ENCODE assay signal across 21 cellular contexts in genomic region chr3:31172336-31172735, GRCh38.
"Had no signal": no experiment of that assay in that cellular context is flagged by ENCODE, and none has a peak within 500 bp of the region (broad histone marks: within the 10 kb centered on the region; RNA-seq: fewer than 3 reads in every experiment).

No MANE protein-coding gene starts in this region.

- ATAC-seq: stimulated activated effector memory CD8-positive, alpha-beta T cell treated with anti-CD3 and anti-CD28 coated beads, Interleukin-12 subunit alpha, Interleukin-12 subunit beta, amount 100 ng/mL, for 72 hours had no signal

- H3K27ac ChIP-seq: cardiac muscle cell, esophagus muscularis mucosa, hepatocyte, WERI-Rb-1 had no signal

- H3K79me2 ChIP-seq: hepatocyte had no signal

- H3K27me3 ChIP-seq: cardiac muscle cell, esophagus muscularis mucosa, hepatocyte had no signal

- H3K4me3 ChIP-seq: cardiac muscle cell, esophagus muscularis mucosa, hepatocyte, lung, thoracic aorta had no signal

- H3K9me3 ChIP-seq: esophagus muscularis mucosa, thoracic aorta had no signal

- FAIRE-seq: endothelial cell of umbilical vein had no signal

- H3K4me2 ChIP-seq: hepatocyte had no signal

- H3K27ac Mint-ChIP-seq: mesothelial cell of epicardium; nephron; stimulated activated effector memory CD8-positive, alpha-beta T cell treated with anti-CD3 and anti-CD28 coated beads, Interleukin-12 subunit alpha, Interleukin-12 subunit beta, amount 100 ng/mL, for 72 hours had no signal

- DNase-seq: activated CD4-positive, alpha-beta T cell treated with anti-CD3 and anti-CD28 coated beads for 1 hour; activated CD8-positive, alpha-beta memory T cell treated with anti-CD3 and anti-CD28 coated beads for 24 hours; activated CD8-positive, alpha-beta memory T cell treated with anti-CD3 and anti-CD28 coated beads, Interleukin-2, amount 50 U/mL, for 48 hours; activated effector memory CD4-positive, alpha-beta T cell treated with Interleukin-2 at 50 U/mL for 16 hours; activated naive CD4-positive, alpha-beta T cell treated with anti-CD3 and anti-CD28 coated beads, Interleukin-2, amount 50 U/mL, for 16 hours; activated T-cell treated with anti-CD3 and anti-CD28 coated beads, Interleukin-2, amount 50 U/mL, for 48 hours; dermis blood vessel endothelial cell; effector memory CD4-positive, alpha-beta T cell; nucleus accumbens; stimulated activated CD4-positive, alpha-beta T cell treated with anti-CD3 and anti-CD28 coated beads, Interleukin-4, amount 100 ng/mL, for 24 hours; T-helper 2 cell; WERI-Rb-1 had no signal

- H3K9me3 Mint-ChIP-seq: nephron; stimulated activated effector memory CD8-positive, alpha-beta T cell treated with anti-CD3 and anti-CD28 coated beads, Interleukin-12 subunit alpha, Interleukin-12 subunit beta, amount 100 ng/mL, for 72 hours had no signal

- H3K36me3 ChIP-seq: cardiac muscle cell, esophagus muscularis mucosa, thoracic aorta, WERI-Rb-1 had no signal

- H3K36me3 Mint-ChIP-seq: mesothelial cell of epicardium; stimulated activated effector memory CD8-positive, alpha-beta T cell treated with anti-CD3 and anti-CD28 coated beads, Interleukin-12 subunit alpha, Interleukin-12 subunit beta, amount 100 ng/mL, for 72 hours had no signal

- H3K4me1 Mint-ChIP-seq: stimulated activated effector memory CD8-positive, alpha-beta T cell treated with anti-CD3 and anti-CD28 coated beads, Interleukin-12 subunit alpha, Interleukin-12 subunit beta, amount 100 ng/mL, for 72 hours had no signal

- H2AFZ ChIP-seq: hepatocyte had no signal

- H3K4me3 Mint-ChIP-seq: mesothelial cell of epicardium; nephron; stimulated activated effector memory CD8-positive, alpha-beta T cell treated with anti-CD3 and anti-CD28 coated beads, Interleukin-12 subunit alpha, Interleukin-12 subunit beta, amount 100 ng/mL, for 72 hours had no signal
